In the genomic region with DNA sequence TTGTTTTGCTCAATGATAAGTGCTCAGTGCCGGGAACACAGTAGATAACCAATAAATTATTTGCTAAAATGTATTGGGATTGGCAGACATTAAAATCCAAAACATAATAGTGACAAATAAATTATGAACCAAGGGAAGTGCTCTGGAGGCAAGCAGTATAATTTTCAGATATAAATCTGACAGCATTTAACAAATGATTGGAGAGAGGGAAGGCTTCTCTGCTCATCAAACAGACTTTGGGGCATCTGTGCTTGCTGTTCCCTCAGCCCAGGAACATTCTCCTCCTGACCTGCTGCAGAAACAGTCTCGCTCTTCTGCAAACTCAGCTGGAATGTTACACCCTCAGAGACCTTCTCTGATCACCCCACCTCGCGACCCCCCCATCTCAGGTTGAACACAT, we compare ENCODE assay signal across 11 cellular contexts. TPM values are rescaled to one million over a fixed set of nuclear protein-coding genes. Genes with fewer than 3 reads are reported as not detected.
A peak's percentile ranks its signal among the peaks of the same experiment; 100 is the strongest.
DNase-seq lines count a peak whose midpoint lies in the region; ATAC-seq lines count a peak whose summit lies in the region.
"Had no signal": no experiment of that assay in that cellular context is flagged by ENCODE, and none has a peak within 500 bp of the region (broad histone marks: within the 10 kb centered on the region; RNA-seq: fewer than 3 reads in every experiment).

No MANE protein-coding gene starts in this region.

- intact Hi-C loops in activated T-helper 1 cell treated with anti-CD3 and anti-CD28 coated beads, Interleukin-12 subunit alpha, Interleukin-12 subunit beta, Interleukin-2, Interleukin-4 antibody, amounts not matched to agents 30 ng/mL and 10 ng/mL and 1 ng/mL, durations not matched to agents 14 hours and 24 hours and 36 hours (cut with micrococcal nuclease): loop anchor here (5.0 to 10.0 kb wide), 4 partner anchors 107 to 702 kb away; partner anchors contain the start of genes CD55, CR1L, PFKFB2 and YOD1

- H3K4me3 Mint-ChIP-seq in activated T-cell treated with anti-CD3 and anti-CD28 coated beads, Interleukin-2, amount 50 U/mL, for 24 hours: peak overlapping the region; percentile 99
- H3K4me3 Mint-ChIP-seq in activated T-helper 1 cell treated with anti-CD3 and anti-CD28 coated beads, Interleukin-12 subunit alpha, Interleukin-12 subunit beta, Interleukin-2, Interleukin-4 antibody, amounts not matched to agents 30 ng/mL and 10 ng/mL and 1 ng/mL, durations not matched to agents 14 hours and 24 hours and 36 hours: peak overlapping the region; percentile 98

- H3K27ac Mint-ChIP-seq in activated T-cell treated with anti-CD3 and anti-CD28 coated beads, Interleukin-2, amount 50 U/mL, for 24 hours: peak overlapping the region; percentile 23
- H3K27ac Mint-ChIP-seq in activated T-helper 1 cell treated with anti-CD3 and anti-CD28 coated beads, Interleukin-12 subunit alpha, Interleukin-12 subunit beta, Interleukin-2, Interleukin-4 antibody, amounts not matched to agents 30 ng/mL and 10 ng/mL and 1 ng/mL, durations not matched to agents 14 hours and 24 hours and 36 hours: no peak overlapping the region

- H3K4me1 ChIP-seq in iPS-18a (ENCODE audit: control insufficient read depth, low read depth, low read length) (peaks cover 29% of the 10 kb centered on the region), subcutaneous abdominal adipose tissue (ENCODE audit: control insufficient read depth in 5 of 5, insufficient read depth in 5 of 5, low read length in 5 of 5) (peaks cover 11 to 58% (median 47%) of the 10 kb centered on the region in 5 donors)

- no peaks in the 10 kb centered on the region for H3K27me3 ChIP-seq in iPS-18a (ENCODE audit: control insufficient read depth, insufficient read depth, low read length)
- no peaks in the 10 kb centered on the region for H3K27me3 ChIP-seq in subcutaneous abdominal adipose tissue (ENCODE audit: control insufficient read depth in 5 of 5, insufficient read depth in 4 of 5, low read length in 5 of 5)
- H3K27me3 ChIP-seq: cardiac muscle cell, right atrium auricular region had no signal

- DNase-seq in activated T-cell treated with anti-CD3 and anti-CD28 coated beads, Interleukin-2, amount 50 U/mL, for 24 hours: no peak
- no peak for DNase-seq in activated T-cell treated with anti-CD3 and anti-CD28 coated beads, Interleukin-2, amount 50 U/mL, for 1 hour
- no peak for DNase-seq in activated T-helper 1 cell treated with anti-CD3 and anti-CD28 coated beads, Interleukin-12 subunit alpha, Interleukin-12 subunit beta, Interleukin-2, Interleukin-4 antibody, amounts not matched to agents 30 ng/mL and 10 ng/mL and 1 ng/mL, durations not matched to agents 14 hours and 24 hours and 36 hours (ENCODE audit: low spot score)
- DNase-seq in SK-N-DZ (ENCODE audit: low spot score): no peak
- DNase-seq: stimulated activated CD8-positive, alpha-beta memory T cell treated with anti-CD3 and anti-CD28 coated beads, Interleukin-4, amount 100 ng/mL, for 48 hours had no signal

- peaks cover 47% of the 10 kb centered on the region for H3K36me3 Mint-ChIP-seq in activated T-cell treated with anti-CD3 and anti-CD28 coated beads, Interleukin-2, amount 50 U/mL, for 24 hours (ENCODE audit: low read depth)
- H3K36me3 Mint-ChIP-seq in activated T-helper 1 cell treated with anti-CD3 and anti-CD28 coated beads, Interleukin-12 subunit alpha, Interleukin-12 subunit beta, Interleukin-2, Interleukin-4 antibody, amounts not matched to agents 30 ng/mL and 10 ng/mL and 1 ng/mL, durations not matched to agents 14 hours and 24 hours and 36 hours (ENCODE audit: low read depth): peaks cover 12% of the 10 kb centered on the region

- H3K9ac ChIP-seq in iPS-18a (ENCODE audit: low read length): peak overlapping the region; percentile 83
- peak overlapping the region in 3 of 5 donors; percentile 30 to 92 (median 64) for H3K9ac ChIP-seq in subcutaneous abdominal adipose tissue (ENCODE audit: low read length in 5 of 5)

- no peak overlapping the region for H3K27ac ChIP-seq in iPS-18a (ENCODE audit: low read length)
- peak overlapping the region; percentile 98 for H3K27ac ChIP-seq in subcutaneous abdominal adipose tissue (ENCODE audit: low read depth, low read length)
- H3K27ac ChIP-seq: cardiac muscle cell, right atrium auricular region had no signal

- H3K9me3 Mint-ChIP-seq in activated T-cell treated with anti-CD3 and anti-CD28 coated beads, Interleukin-2, amount 50 U/mL, for 24 hours: no peaks in the 10 kb centered on the region
- no peaks in the 10 kb centered on the region for H3K9me3 Mint-ChIP-seq in activated T-helper 1 cell treated with anti-CD3 and anti-CD28 coated beads, Interleukin-12 subunit alpha, Interleukin-12 subunit beta, Interleukin-2, Interleukin-4 antibody, amounts not matched to agents 30 ng/mL and 10 ng/mL and 1 ng/mL, durations not matched to agents 14 hours and 24 hours and 36 hours

- H3K4me1 Mint-ChIP-seq in activated T-cell treated with anti-CD3 and anti-CD28 coated beads, Interleukin-2, amount 50 U/mL, for 24 hours (ENCODE audit: low read depth): peaks cover 73% of the 10 kb centered on the region
- H3K4me1 Mint-ChIP-seq in activated T-helper 1 cell treated with anti-CD3 and anti-CD28 coated beads, Interleukin-12 subunit alpha, Interleukin-12 subunit beta, Interleukin-2, Interleukin-4 antibody, amounts not matched to agents 30 ng/mL and 10 ng/mL and 1 ng/mL, durations not matched to agents 14 hours and 24 hours and 36 hours (ENCODE audit: low read depth): peaks cover 65% of the 10 kb centered on the region

- H3K9me3 ChIP-seq in iPS-18a (ENCODE audit: control insufficient read depth, low read depth, low read length) (no peaks in the 10 kb centered on the region), subcutaneous abdominal adipose tissue (ENCODE audit: control insufficient read depth in 5 of 5, low read length in 5 of 5) (no peaks in the 10 kb centered on the region)
- H3K9me3 ChIP-seq: right atrium auricular region had no signal

- ATAC-seq in HG02610 (IDR thresholded peaks at IDR 0.05; ENCODE audit: unreplicated experiment) (no peak), HG03196 (IDR thresholded peaks at IDR 0.05; ENCODE audit: unreplicated experiment) (no peak)

- H3K27me3 Mint-ChIP-seq in activated T-cell treated with anti-CD3 and anti-CD28 coated beads, Interleukin-2, amount 50 U/mL, for 24 hours: no peaks in the 10 kb centered on the region
- H3K27me3 Mint-ChIP-seq in activated T-helper 1 cell treated with anti-CD3 and anti-CD28 coated beads, Interleukin-12 subunit alpha, Interleukin-12 subunit beta, Interleukin-2, Interleukin-4 antibody, amounts not matched to agents 30 ng/mL and 10 ng/mL and 1 ng/mL, durations not matched to agents 14 hours and 24 hours and 36 hours (ENCODE audit: insufficient read depth): no peaks in the 10 kb centered on the region

- peak overlapping the region; percentile 98 for H3K4me3 ChIP-seq in iPS-18a (ENCODE audit: low read length)
- H3K4me3 ChIP-seq in subcutaneous abdominal adipose tissue (ENCODE audit: low read depth in 1 of 5, low read length in 5 of 5): peak overlapping the region in 4 of 5 donors; percentile 7 to 91 (median 90)

- H3K36me3 ChIP-seq in iPS-18a (ENCODE audit: control insufficient read depth, low read depth, low read length) (peaks cover 27% of the 10 kb centered on the region), subcutaneous abdominal adipose tissue (ENCODE audit: control insufficient read depth in 5 of 5, insufficient read depth in 5 of 5, low read length in 5 of 5) (peaks cover 10 to 21% (median 14%) of the 10 kb centered on the region in 5 donors)

RNA-seq across cellular contexts. Expression of gene CD46, which starts 2.2 kb away (rescaled TPM):
- total RNA-seq in activated T-helper 1 cell treated with anti-CD3 and anti-CD28 coated beads, Interleukin-12 subunit alpha, Interleukin-12 subunit beta, Interleukin-2, Interleukin-4 antibody, amounts not matched to agents 30 ng/mL and 10 ng/mL and 1 ng/mL, durations not matched to agents 14 hours and 24 hours and 36 hours: 101 and 105 TPM in 2 replicates
- 60.0 and 70.5 TPM in 2 replicates for polyA plus RNA-seq in SK-N-DZ (2014; cell fraction: cytosol; rRNA removed)
- polyA plus RNA-seq in SK-N-DZ (2014; cell fraction: nucleus; rRNA removed): 383 and 470 TPM in 2 replicates
